ENCODE assay signal across 8 cellular contexts in genomic region chr15:40564591-40565332, GRCh38. TPM values are rescaled to one million over a fixed set of nuclear protein-coding genes. Genes with fewer than 3 reads are reported as not detected.
A peak's percentile ranks its signal among the peaks of the same experiment; 100 is the strongest.
DNase-seq lines count a peak whose midpoint lies in the region; ATAC-seq and TF ChIP-seq lines count a peak whose summit lies in the region.

Gene CCDC32, minus strand, starts transcription at chr15:40565042. Its CDS starts 2,027 bp downstream, at chr15:40563015.

- in situ Hi-C loops in Panc1 (cut with HindIII; ENCODE audit: low pct_unique_long_range_greater_than_20kb, low sequenced_read_pairs), result no loop called here

- intact Hi-C loops in Panc1 (cut with micrococcal nuclease; ENCODE audit: unreplicated experiment), result no loop called here

- ATAC-seq in GM21723 (IDR thresholded peaks at IDR 0.05; ENCODE audit: unreplicated experiment) (peak; percentile 91), Panc1 (peak; percentile 98)
- peak; percentile 96 for ATAC-seq in activated T-cell treated with anti-CD3 and anti-CD28 coated beads, Interleukin-2, amount 50 U/mL, for 4 hours

- no peaks in the 10 kb centered on the region for H3K9me3 Mint-ChIP-seq in activated T-cell treated with anti-CD3 and anti-CD28 coated beads, Interleukin-2, amount 50 U/mL, for 4 hours

- 0% methylated on average over 40 of the region's 40 CpGs for WGBS in esophagus, 2 donors

- H3K27me3 Mint-ChIP-seq in activated T-cell treated with anti-CD3 and anti-CD28 coated beads, Interleukin-2, amount 50 U/mL, for 4 hours (ENCODE audit: low read depth), result no peaks in the 10 kb centered on the region

- DNase-seq in DMS53 (lab: John Stamatoyannopoulos, UW) (peak; percentile 99), KG1 (lab: John Stamatoyannopoulos, UW) (peak; percentile 91), Panc1 (ENCODE audit: low read depth, low spot score) (peak; percentile 96)
- DNase-seq in activated T-cell treated with anti-CD3 and anti-CD28 coated beads, Interleukin-2, amount 50 U/mL, for 4 hours, result peak; percentile 91
- peak; percentile 86 for DNase-seq in stimulated activated CD8-positive, alpha-beta memory T cell treated with anti-CD3 and anti-CD28 coated beads, Interleukin-7, amount 100 ng/mL, for 1 hour (ENCODE audit: low read depth in 2 of 2)

- H3K4me1 ChIP-seq in Panc1 (ENCODE audit: control insufficient read depth, insufficient read depth, low read length) (peaks cover 4% of the 10 kb centered on the region; the same call in 1 of the 2 replicates), esophagus (ENCODE audit: control insufficient read depth in 2 of 2, insufficient read depth in 2 of 2, low read length in 1 of 2) (peaks cover 0 to 3% of the 10 kb centered on the region in 2 donors), mucosa of stomach (ENCODE audit: control insufficient read depth, insufficient read depth, low read length) (peaks cover 17% of the 10 kb centered on the region)

- TSS peak; percentile 89 for BruUV-seq in Panc1 (replicated peaks; lab: Mats Ljungman, UMichigan)

- H3K9ac ChIP-seq in mucosa of stomach (ENCODE audit: low read length), result peak within 1 kb of the TSS; percentile 92

- no peaks in the 10 kb centered on the region; the same call in 1 of the 2 replicates for H3K36me3 ChIP-seq in Panc1 (ENCODE audit: control insufficient read depth, insufficient read depth, low read length)
- no peaks in the 10 kb centered on the region for H3K36me3 ChIP-seq in esophagus (ENCODE audit: control insufficient read depth in 2 of 2, insufficient read depth in 2 of 2, low read length in 1 of 2)
- no peaks in the 10 kb centered on the region for H3K36me3 ChIP-seq in mucosa of stomach (ENCODE audit: control insufficient read depth, insufficient read depth, low read length)

- H3K4me3 ChIP-seq in Panc1 (ENCODE audit: low read depth in 2 of 2, low read length in 2 of 2) (peak within 1 kb of the TSS; percentile 78 to 95), esophagus (ENCODE audit: low read depth in 1 of 2, low read length in 2 of 2) (peak within 1 kb of the TSS; percentile 83 to 95), mucosa of stomach (ENCODE audit: low read length) (peak within 1 kb of the TSS; percentile 80)

- no peaks in the 10 kb centered on the region for H3K27me3 ChIP-seq in Panc1 (ENCODE audit: control insufficient read depth, insufficient read depth, low read length)
- H3K27me3 ChIP-seq in esophagus (ENCODE audit: control insufficient read depth in 1 of 2, insufficient read depth in 2 of 2, low read length in 2 of 2), result no peaks in the 10 kb centered on the region
- no peaks in the 10 kb centered on the region for H3K27me3 ChIP-seq in mucosa of stomach (ENCODE audit: control insufficient read depth, insufficient read depth, low read length)

- H3K27ac ChIP-seq in Panc1 (ENCODE audit: low read length) (peak within 1 kb of the TSS; percentile 92), esophagus (ENCODE audit: low read depth in 2 of 2, low read length in 1 of 2) (peak within 1 kb of the TSS; percentile 92 to 98)

- peaks cover 56% of the 10 kb centered on the region for H3K4me1 Mint-ChIP-seq in activated T-cell treated with anti-CD3 and anti-CD28 coated beads, Interleukin-2, amount 50 U/mL, for 4 hours (ENCODE audit: low read depth)

- peaks cover 12% of the 10 kb centered on the region for H3K36me3 Mint-ChIP-seq in activated T-cell treated with anti-CD3 and anti-CD28 coated beads, Interleukin-2, amount 50 U/mL, for 4 hours (ENCODE audit: insufficient read depth)

- POLR2A ChIA-PET in Panc1 (lab: Charles Lee), result interaction anchor here (0.6 to 0.7 kb wide), 2 partner anchors 122 to 148 kb away, joined by 6 to 7 read pairs; no protein-coding TSS in a partner anchor

- CTCF ChIA-PET in Panc1 (lab: Charles Lee), result interaction anchor here (0.5 to 0.7 kb wide), 2 partner anchors 95 to 115 kb away, joined by 4 read pairs; no protein-coding TSS in a partner anchor

- TF ChIP-seq CTCF in Panc1 (IDR thresholded peaks at IDR 0.05), result no peak

- peak within 1 kb of the TSS; percentile 94 for H3K4me3 Mint-ChIP-seq in activated T-cell treated with anti-CD3 and anti-CD28 coated beads, Interleukin-2, amount 50 U/mL, for 4 hours

- H3K9me3 ChIP-seq in Panc1 (ENCODE audit: control insufficient read depth, insufficient read depth, low read depth, low read length) (no peaks in the 10 kb centered on the region), esophagus (ENCODE audit: control insufficient read depth in 2 of 2, insufficient read depth in 1 of 2, low read depth in 1 of 2, low read length in 1 of 2) (no peaks in the 10 kb centered on the region), mucosa of stomach (ENCODE audit: control insufficient read depth, low read length) (no peaks in the 10 kb centered on the region)

RNA-seq across cellular contexts. Expression of gene CCDC32, which starts in this region (rescaled TPM):
- total RNA-seq in Panc1 (2021; ENCODE audit: unreplicated experiment), result 29.8 TPM
- polyA plus RNA-seq in Panc1 (2012; ENCODE audit: insufficient read length), result 17.5 TPM
- total RNA-seq in activated T-cell treated with anti-CD3 and anti-CD28 coated beads, Interleukin-2, amount 50 U/mL, for 4 hours, result 10 to 100 TPM; 29.9 to 33.9 (median 31.0) TPM
- 10 to 100 TPM in 1 of 2 donors, 1 to 10 TPM in 1; 7.9 to 11.1 TPM for polyA plus RNA-seq in esophagus

Comparison
In these comparisons a context has a peak if more than half of its experiments do, and no peak if none do; other contexts are left out.
1. Peak in every context shown above with its lines: DNase-seq, ATAC-seq, H3K4me3 ChIP-seq and H3K27ac ChIP-seq.